Comparison of ENCODE assay signal across 19 cellular contexts in the genomic region with DNA sequence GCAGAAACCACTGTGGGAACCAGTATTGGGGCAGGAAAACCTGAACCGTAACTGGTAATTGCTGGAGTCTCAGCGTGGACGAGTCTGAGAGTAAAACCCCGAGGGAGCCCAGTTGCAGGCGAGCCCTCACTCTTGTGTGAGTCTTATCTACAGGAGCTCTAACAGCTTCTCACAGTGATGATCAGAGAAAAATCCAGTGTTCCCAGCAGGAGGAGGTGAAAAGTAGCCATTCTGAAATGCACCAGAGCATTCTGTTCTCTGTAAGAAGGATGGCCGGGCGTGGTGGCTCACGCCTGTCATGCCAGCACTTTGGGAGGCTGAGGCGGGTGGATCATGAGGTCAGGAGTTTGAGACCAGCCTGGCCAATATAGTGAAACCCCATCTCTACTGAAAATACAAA.
DNase-seq lines count a peak whose midpoint lies in the region; ATAC-seq, FAIRE-seq and TF ChIP-seq lines count a peak whose summit lies in the region.
"Had no signal": no experiment of that assay in that cellular context is flagged by ENCODE, and none has a peak within 500 bp of the region (broad histone marks: within the 10 kb centered on the region; RNA-seq: fewer than 3 reads in every experiment).

No MANE protein-coding gene starts in this region.

- H3K27ac ChIP-seq in heart left ventricle (peak overlapping the region in 7 of 12 donors; percentile 9 to 84 (median 77)), mesodermal cell (ENCODE audit: low read depth, low read length, severe bottlenecking) (peak overlapping the region; percentile 30), sigmoid colon (peak overlapping the region; percentile 81 to 86 (median 83)), pancreas (no peak overlapping the region)
- H3K27ac ChIP-seq: A549 had no signal

- H3K9me3 ChIP-seq in heart left ventricle (peaks cover 0 to 12% (median 0%) of the 10 kb centered on the region in 12 donors), mesodermal cell (ENCODE audit: control insufficient read depth, low read length) (no peaks in the 10 kb centered on the region), sigmoid colon (no peaks in the 10 kb centered on the region), MG63 (peaks cover 10% of the 10 kb centered on the region; the same call in 1 of the 2 replicates), pancreas (no peaks in the 10 kb centered on the region)
- H3K9me3 ChIP-seq: A549 had no signal

- DNase-seq in heart left ventricle, result no peak
- no peak for DNase-seq in Right ventricle myocardium superior
- peak; percentile 46 for DNase-seq in ecto neural progenitor cell (ENCODE audit: low spot score)
- no peak for DNase-seq in sigmoid colon
- no peak for DNase-seq in MG63
- no peak for DNase-seq in pancreas
- DNase-seq in activated CD8-positive, alpha-beta memory T cell treated with anti-CD3 and anti-CD28 coated beads for 24 hours, result no peak
- DNase-seq: C1 segment of cervical spinal cord, DMS 273 treated with DMSO at 0.1 percent for 48 hours, EL, Kasumi-1, NCI-H1105, NCI-H1930, NCI-H69, OCI-M1, SIG-M5 had no signal

- no peaks in the 10 kb centered on the region for H3K27me3 ChIP-seq in heart left ventricle
- H3K27me3 ChIP-seq in sigmoid colon, result no peaks in the 10 kb centered on the region
- H3K27me3 ChIP-seq in MG63, result no peaks in the 10 kb centered on the region
- no peaks in the 10 kb centered on the region for H3K27me3 ChIP-seq in pancreas

- H3K4me1 ChIP-seq in heart left ventricle, result peaks cover 0 to 42% (median 28%) of the 10 kb centered on the region in 12 donors
- peaks cover 8% of the 10 kb centered on the region for H3K4me1 ChIP-seq in mesodermal cell (ENCODE audit: control insufficient read depth, insufficient read depth, low read length, poor library complexity, severe bottlenecking)
- peaks cover 0 to 68% (median 57%) of the 10 kb centered on the region in 4 donors for H3K4me1 ChIP-seq in sigmoid colon
- peaks cover 0 to 3% (median 0%) of the 10 kb centered on the region in 3 donors for H3K4me1 ChIP-seq in pancreas
- H3K4me1 ChIP-seq: A549 had no signal

- WGBS in heart left ventricle, 4 donors, result 73 to 80% (median 76%) methylated on average over 9 of the region's 9 CpGs
- WGBS in mesodermal cell (ENCODE audit: insufficient coverage in 2 of 2), 2 experiments, result 85 to 93% methylated on average over 5 to 8 of the region's 9 CpGs
- 88 to 90% methylated on average over 9 of the region's 9 CpGs for WGBS in sigmoid colon, 2 donors
- 90 to 92% methylated on average over 9 of the region's 9 CpGs for WGBS in pancreas, 2 donors

- H3K36me3 ChIP-seq in heart left ventricle (no peaks in the 10 kb centered on the region), mesodermal cell (ENCODE audit: control insufficient read depth, insufficient read depth, low read length) (no peaks in the 10 kb centered on the region), sigmoid colon (no peaks in the 10 kb centered on the region), MG63 (no peaks in the 10 kb centered on the region), pancreas (no peaks in the 10 kb centered on the region)

- ATAC-seq in heart left ventricle (no peak), Right ventricle myocardium superior (ENCODE audit: poor library complexity) (no peak), pancreas (no peak)

- TF ChIP-seq EP300 in sigmoid colon (IDR thresholded peaks at IDR 0.05), result no peak

- no peak for TF ChIP-seq CTCF in heart left ventricle (IDR thresholded peaks at IDR 0.05)
- no peak for TF ChIP-seq CTCF in sigmoid colon (IDR thresholded peaks at IDR 0.05)
- TF ChIP-seq CTCF in pancreas (IDR thresholded peaks at IDR 0.05), result no peak

- no peak for TF ChIP-seq POLR2A in heart left ventricle (IDR thresholded peaks at IDR 0.05)
- TF ChIP-seq POLR2A in sigmoid colon (IDR thresholded peaks at IDR 0.05), result no peak

- FAIRE-seq in pancreas (lab: Jason Lieb, UNC), result no peak
- FAIRE-seq: A549, H1 had no signal

- intact Hi-C loops in heart left ventricle (cut with DNase I) (loop anchor here in 9 of 10 donors (2.0 to 10.0 kb wide), 10 partner anchors 39 to 147 kb away; no protein-coding TSS in a partner anchor), Right ventricle myocardium superior (cut with DNase I) (loop anchor here (5.0 kb wide), 1 partner anchor 144 kb away; no protein-coding TSS in a partner anchor), sigmoid colon (cut with DNase I) (loop anchor here (2.0 kb wide), 2 partner anchors 39 to 139 kb away; no protein-coding TSS in a partner anchor), pancreas (cut with DNase I) (no loop called here)

- no peak overlapping the region for H3K4me3 ChIP-seq in heart left ventricle
- H3K4me3 ChIP-seq in mesodermal cell (ENCODE audit: extremely low read depth, insufficient read depth, low read length, poor library complexity, severe bottlenecking), result no peak overlapping the region
- H3K4me3 ChIP-seq in sigmoid colon, result no peak overlapping the region
- H3K4me3 ChIP-seq in MG63, result no peak overlapping the region
- H3K4me3 ChIP-seq in pancreas, result no peak overlapping the region
- H3K4me3 ChIP-seq: A549 had no signal

Comparison
In these comparisons a context has a peak if more than half of its experiments do, and no peak if none do; other contexts are left out.
1. H3K27ac ChIP-seq: peak in heart left ventricle (7 of 12), mesodermal cell (single experiment) and sigmoid colon (4 of 4); none in pancreas (0 of 4).
2. intact Hi-C loops: an anchor here in heart left ventricle (2.0 to 10.0 kb wide), Right ventricle myocardium superior (5.0 kb wide) and sigmoid colon (2.0 kb wide); none called in pancreas.